In genomic region chr4:138919094-138919936, GRCh38 we compare ENCODE assay signal across 1 cellular context.
TF ChIP-seq lines count a peak whose summit lies in the region.

No MANE protein-coding gene starts in this region.

TF ChIP-seq in K562, 482 proteins besides CTCF, POLR2A, EP300 and RAD21 (continued from another document and continues in another):
- TF ChIP-seq ZNF407 (IDR thresholded peaks at IDR 0.05; ENCODE audit: low read depth) (no peak), PBX2 (CRISPR knock-in tag; IDR thresholded peaks at IDR 0.05; ENCODE audit: low read depth) (no peak), PBX2 (tag; conservative IDR thresholded peaks at IDR 0.05; ENCODE audit: low read depth) (no peak), HLTF (IDR thresholded peaks at IDR 0.05) (0 out of 2 replicates have a peak, but pooled peaks have one; percentile 45), ZZZ3 (IDR thresholded peaks at IDR 0.05) (no peak), MTF1 (CRISPR knock-in tag; IDR thresholded peaks at IDR 0.05; ENCODE audit: borderline replicate concordance) (no peak), ZNF324 (CRISPR knock-in tag; IDR thresholded peaks at IDR 0.05) (no peak), HDAC8 (tag; IDR thresholded peaks at IDR 0.05) (no peak), CBX1 (IDR thresholded peaks at IDR 0.05; ENCODE audit: low read depth) (no peak), GTF2E2 (tag; IDR thresholded peaks at IDR 0.05) (no peak), ATF2 (CRISPR knock-in tag; IDR thresholded peaks at IDR 0.05) (no peak), ARID2 (IDR thresholded peaks at IDR 0.05) (peak; percentile 71; the same call in 1 of the 2 replicates), RBM34 (IDR thresholded peaks at IDR 0.05; ENCODE audit: borderline replicate concordance, insufficient read depth, low read length) (no peak), BCLAF1 (IDR thresholded peaks at IDR 0.05; ENCODE audit: borderline replicate concordance in 1 of 2, control insufficient read depth in 1 of 2, low read depth in 2 of 2, low read length in 1 of 2) (no peak), NCOA4 (IDR thresholded peaks at IDR 0.05; ENCODE audit: partially characterized antibody) (no peak), NFATC3 (IDR thresholded peaks at IDR 0.05) (no peak), ESRRA (IDR thresholded peaks at IDR 0.05; ENCODE audit: borderline replicate concordance, low read depth) (peak; percentile 15; the same call in 1 of the 2 replicates), RB1 (IDR thresholded peaks at IDR 0.05; ENCODE audit: low read depth) (no peak; the same call in 1 of the 2 replicates), JUND (IDR thresholded peaks at IDR 0.05; ENCODE audit: borderline replicate concordance, low read depth, low read length) (peak; percentile 19; the same call in 1 of the 2 replicates), JUND (tag; IDR thresholded peaks at IDR 0.05; ENCODE audit: borderline replicate concordance, low read depth, low read length) (no peak; the same call in 2 of the 3 replicates), GATA2 (CRISPR knock-in tag; IDR thresholded peaks at IDR 0.05) (peak; percentile 72), EGR1 (conservative IDR thresholded peaks at IDR 0.05) (no peak), MAFG (tag; conservative IDR thresholded peaks at IDR 0.05) (no peak), PHTF2 (CRISPR knock-in tag; IDR thresholded peaks at IDR 0.05) (no peak), SETDB1 (IDR thresholded peaks at IDR 0.05; ENCODE audit: low read length) (no peak), MTA1 (IDR thresholded peaks at IDR 0.05; ENCODE audit: borderline replicate concordance) (no peak), GTF2B (IDR thresholded peaks at IDR 0.05; ENCODE audit: extremely low read depth, insufficient read length) (no peak), NFXL1 (CRISPR knock-in tag; IDR thresholded peaks at IDR 0.05) (no peak), HCFC1 (IDR thresholded peaks at IDR 0.05; ENCODE audit: low read depth, low read length) (no peak), SOX6 (IDR thresholded peaks at IDR 0.05) (peak; percentile 41; the same call in 1 of the 2 replicates), ZNF780A (CRISPR knock-in tag; IDR thresholded peaks at IDR 0.05) (no peak), ELK3 (CRISPR knock-in tag; IDR thresholded peaks at IDR 0.05) (no peak), RFX7 (CRISPR knock-in tag; IDR thresholded peaks at IDR 0.05) (no peak), PREB (CRISPR knock-in tag; IDR thresholded peaks at IDR 0.05) (no peak), CXXC5 (CRISPR knock-in tag; IDR thresholded peaks at IDR 0.05) (peak; percentile 64), GMEB1 (CRISPR knock-in tag; IDR thresholded peaks at IDR 0.05) (no peak), PPARD (CRISPR knock-in tag; IDR thresholded peaks at IDR 0.05) (no peak), ATF3 (IDR thresholded peaks at IDR 0.05) (no peak), ATF3 (CRISPR knock-in tag; conservative IDR thresholded peaks at IDR 0.05) (no peak), DACH1 (IDR thresholded peaks at IDR 0.05; ENCODE audit: partially characterized antibody) (no peak), FOXA1 (IDR thresholded peaks at IDR 0.05; ENCODE audit: borderline replicate concordance) (no peak), CREM (IDR thresholded peaks at IDR 0.05; ENCODE audit: low read depth) (0 out of 2 replicates have a peak, but pooled peaks have one; percentile 28), SP2 (IDR thresholded peaks at IDR 0.05; ENCODE audit: extremely low read depth, low read depth, low read length, poor library complexity, severe bottlenecking) (no peak), PURB (CRISPR knock-in tag; IDR thresholded peaks at IDR 0.05; ENCODE audit: low read depth) (no peak)
